Comparison of ENCODE assay signal across 14 cellular contexts in genomic region chr9:115615821-115616665, GRCh38.
DNase-seq lines count a peak whose midpoint lies in the region; ATAC-seq and TF ChIP-seq lines count a peak whose summit lies in the region.
"Had no signal": no experiment of that assay in that cellular context is flagged by ENCODE, and none has a peak within 500 bp of the region (broad histone marks: within the 10 kb centered on the region; RNA-seq: fewer than 3 reads in every experiment).

No MANE protein-coding gene starts in this region.

- no peak overlapping the region for H3K4me3 Mint-ChIP-seq in activated T-helper 17 cell treated with anti-CD3 and anti-CD28 coated beads, Interleukin-2, amount 50 U/mL, for 72 hours
- no peak overlapping the region for H3K4me3 Mint-ChIP-seq in nephron progenitor cell

- H3K4me3 ChIP-seq in AG04449 (ENCODE audit: low read depth, low read length) = no peak overlapping the region
- H3K4me3 ChIP-seq: lung had no signal

- peaks cover 40% of the 10 kb centered on the region for H3K27me3 Mint-ChIP-seq in activated T-helper 17 cell treated with anti-CD3 and anti-CD28 coated beads, Interleukin-2, amount 50 U/mL, for 72 hours
- H3K27me3 Mint-ChIP-seq in nephron progenitor cell (ENCODE audit: low read depth, poor library complexity) = no peaks in the 10 kb centered on the region

- POLR2A ChIA-PET in AG04449 (lab: Yijun Ruan, JAX) = interaction anchor here (0.7 to 2.0 kb wide), 7 partner anchors 11 to 57 kb away, joined by 3 to 8 read pairs (median 5); no protein-coding TSS in a partner anchor

- no peaks in the 10 kb centered on the region for H3K36me3 Mint-ChIP-seq in activated T-helper 17 cell treated with anti-CD3 and anti-CD28 coated beads, Interleukin-2, amount 50 U/mL, for 72 hours (ENCODE audit: low read depth)
- peaks cover 9% of the 10 kb centered on the region for H3K36me3 Mint-ChIP-seq in nephron progenitor cell (ENCODE audit: low read depth)

- ATAC-seq in activated T-helper 17 cell treated with anti-CD3 and anti-CD28 coated beads, Interleukin-2, amount 50 U/mL, for 72 hours (replicated peaks) = peak; percentile 52
- no peak for ATAC-seq in HG03108 (IDR thresholded peaks at IDR 0.05; ENCODE audit: unreplicated experiment)

- H3K27ac Mint-ChIP-seq in activated T-helper 17 cell treated with anti-CD3 and anti-CD28 coated beads, Interleukin-2, amount 50 U/mL, for 72 hours = no peak overlapping the region
- no peak overlapping the region for H3K27ac Mint-ChIP-seq in nephron progenitor cell
- H3K27ac Mint-ChIP-seq: progenitor cell of endocrine pancreas had no signal

- CTCF ChIA-PET in AG04449 (lab: Yijun Ruan, JAX) = interaction anchor here (0.7 to 2.1 kb wide), 7 partner anchors 8 to 500 kb away, joined by 3 to 8 read pairs (median 3); no protein-coding TSS in a partner anchor

- DNase-seq in AG04449 (ENCODE audit: low read depth, low spot score) = peak; percentile 71
- DNase-seq in HS-27A (ENCODE audit: low read depth) = peak; percentile 68
- peak; percentile 84 for DNase-seq in glomerular visceral epithelial cell (ENCODE audit: extremely low spot score)
- no peak for DNase-seq in nephron progenitor cell
- DNase-seq in NCI-H774 (lab: John Stamatoyannopoulos, UW) = no peak
- no peak for DNase-seq in mucosa of gallbladder (ENCODE audit: low spot score)
- DNase-seq: activated T-cell treated with anti-CD3 and anti-CD28 coated beads, Interleukin-2, amount 50 U/mL, for 1 hour; central memory CD4-positive, alpha-beta T cell; NCI-H526 treated with DMSO at 0.1 percent for 48 hours; substantia nigra had no signal

- TF ChIP-seq CTCF in AG04449 (IDR thresholded peaks at IDR 0.05; ENCODE audit: insufficient read depth, low read length, missing control alignments) (no peak), nephron progenitor cell (IDR thresholded peaks at IDR 0.05) (no peak)

- H3K4me1 Mint-ChIP-seq in activated T-helper 17 cell treated with anti-CD3 and anti-CD28 coated beads, Interleukin-2, amount 50 U/mL, for 72 hours = no peaks in the 10 kb centered on the region
- peaks cover 6% of the 10 kb centered on the region for H3K4me1 Mint-ChIP-seq in nephron progenitor cell

- peaks cover 10% of the 10 kb centered on the region for H3K9me3 Mint-ChIP-seq in activated T-helper 17 cell treated with anti-CD3 and anti-CD28 coated beads, Interleukin-2, amount 50 U/mL, for 72 hours
- H3K9me3 Mint-ChIP-seq in nephron progenitor cell = peaks cover 11% of the 10 kb centered on the region

Comparison
In these comparisons a context has a peak if more than half of its experiments do, and no peak if none do; other contexts are left out.
1. DNase-seq: peak in AG04449 (single experiment), HS-27A (single experiment) and glomerular visceral epithelial cell (single experiment); none in nephron progenitor cell (single experiment), NCI-H774 (single experiment) and mucosa of gallbladder (single experiment).